Comparison of ENCODE assay signal across 8 cellular contexts in genomic region chrX:13376857-13377441, GRCh38. TPM values are rescaled to one million over a fixed set of nuclear protein-coding genes. Genes with fewer than 3 reads are reported as not detected.
DNase-seq lines count a peak whose midpoint lies in the region; ATAC-seq and TF ChIP-seq lines count a peak whose summit lies in the region.

No MANE protein-coding gene starts in this region.

- H4K20me1 ChIP-seq in BLaER1 = no peaks in the 10 kb centered on the region

- H3K27me3 ChIP-seq in BLaER1 = peaks cover 40% of the 10 kb centered on the region
- no peaks in the 10 kb centered on the region for H3K27me3 ChIP-seq in WERI-Rb-1 (ENCODE audit: insufficient read depth, low read depth, severe bottlenecking)
- H3K27me3 ChIP-seq in right lobe of liver = no peaks in the 10 kb centered on the region
- H3K27me3 ChIP-seq in naive thymus-derived CD4-positive, alpha-beta T cell (ENCODE audit: control insufficient read depth in 2 of 2, insufficient read depth in 2 of 2, low read length in 2 of 2) = no peaks in the 10 kb centered on the region
- no peaks in the 10 kb centered on the region for H3K27me3 ChIP-seq in CD8-positive, alpha-beta T cell (ENCODE audit: insufficient read depth, low read length)

- H3K4me1 Mint-ChIP-seq in T-helper 17 cell = no peaks in the 10 kb centered on the region
- H3K4me1 Mint-ChIP-seq in naive thymus-derived CD4-positive, alpha-beta T cell = peaks cover 0 to 30% (median 0%) of the 10 kb centered on the region in 7 donors
- H3K4me1 Mint-ChIP-seq in CD8-positive, alpha-beta T cell (ENCODE audit: low read depth) = no peaks in the 10 kb centered on the region

- no peak overlapping the region for H3K9ac ChIP-seq in BLaER1

- H3K27ac ChIP-seq in BLaER1 (no peak overlapping the region), WERI-Rb-1 (peak overlapping the region; percentile 92), right lobe of liver (no peak overlapping the region)
- H3K27ac ChIP-seq in naive thymus-derived CD4-positive, alpha-beta T cell (ENCODE audit: low read depth, low read length) = no peak overlapping the region
- H3K27ac ChIP-seq in CD8-positive, alpha-beta T cell (ENCODE audit: low read depth, low read length) = no peak overlapping the region

- H3K9me3 ChIP-seq in BLaER1 (peaks cover 6% of the 10 kb centered on the region; the same call in 1 of the 2 replicates), WERI-Rb-1 (ENCODE audit: severe bottlenecking) (no peaks in the 10 kb centered on the region), right lobe of liver (no peaks in the 10 kb centered on the region), T-helper 17 cell (ENCODE audit: control insufficient read depth, low read length, poor library complexity, severe bottlenecking) (no peaks in the 10 kb centered on the region)
- no peaks in the 10 kb centered on the region for H3K9me3 ChIP-seq in naive thymus-derived CD4-positive, alpha-beta T cell (ENCODE audit: control insufficient read depth in 2 of 3, low read length in 3 of 3)
- no peaks in the 10 kb centered on the region for H3K9me3 ChIP-seq in CD8-positive, alpha-beta T cell (ENCODE audit: low read length)

- CTCF ChIA-PET in naive thymus-derived CD4-positive, alpha-beta T cell (lab: Charles Lee) = no interaction called here
- CTCF ChIA-PET in CD8-positive, alpha-beta T cell (lab: Charles Lee) = no interaction called here

- POLR2A ChIA-PET in naive thymus-derived CD4-positive, alpha-beta T cell (lab: Charles Lee) = no interaction called here
- POLR2A ChIA-PET in CD8-positive, alpha-beta T cell (lab: Charles Lee) = no interaction called here

- no peak for TF ChIP-seq POLR2A in right lobe of liver (IDR thresholded peaks at IDR 0.05)

- peak overlapping the region; percentile 53 for H3K4me2 ChIP-seq in BLaER1

- ATAC-seq in right lobe of liver (peak in 3 of 4 donors; percentile 68 to 89 (median 76)), T-helper 17 cell (no peak), HG03469 (IDR thresholded peaks at IDR 0.05; ENCODE audit: unreplicated experiment) (no peak)
- ATAC-seq in naive thymus-derived CD4-positive, alpha-beta T cell = no peak
- no peak for ATAC-seq in CD8-positive, alpha-beta T cell

- H3K9me3 Mint-ChIP-seq in naive thymus-derived CD4-positive, alpha-beta T cell = no peaks in the 10 kb centered on the region
- H3K9me3 Mint-ChIP-seq in CD8-positive, alpha-beta T cell = no peaks in the 10 kb centered on the region

- H3K36me3 ChIP-seq in BLaER1 (no peaks in the 10 kb centered on the region), WERI-Rb-1 (no peaks in the 10 kb centered on the region), right lobe of liver (no peaks in the 10 kb centered on the region)
- H3K36me3 ChIP-seq in naive thymus-derived CD4-positive, alpha-beta T cell (ENCODE audit: control insufficient read depth in 2 of 3, insufficient read depth in 3 of 3, low read length in 3 of 3) = no peaks in the 10 kb centered on the region
- H3K36me3 ChIP-seq in CD8-positive, alpha-beta T cell (ENCODE audit: insufficient read depth, low read length) = no peaks in the 10 kb centered on the region

- H3K27me3 Mint-ChIP-seq in T-helper 17 cell = no peaks in the 10 kb centered on the region
- H3K27me3 Mint-ChIP-seq in naive thymus-derived CD4-positive, alpha-beta T cell = no peaks in the 10 kb centered on the region
- no peaks in the 10 kb centered on the region for H3K27me3 Mint-ChIP-seq in CD8-positive, alpha-beta T cell (ENCODE audit: low read depth)

- no peak overlapping the region for H3K4me3 ChIP-seq in BLaER1
- H3K4me3 ChIP-seq in WERI-Rb-1 (ENCODE audit: low read depth, low read length) = no peak overlapping the region
- H3K4me3 ChIP-seq in right lobe of liver = no peak overlapping the region
- H3K4me3 ChIP-seq in naive thymus-derived CD4-positive, alpha-beta T cell (ENCODE audit: low read length) = no peak overlapping the region
- H3K4me3 ChIP-seq in CD8-positive, alpha-beta T cell (ENCODE audit: low read depth, low read length) = no peak overlapping the region

- H3K4me1 ChIP-seq in BLaER1 = peaks cover 29% of the 10 kb centered on the region
- H3K4me1 ChIP-seq in right lobe of liver = no peaks in the 10 kb centered on the region
- H3K4me1 ChIP-seq in naive thymus-derived CD4-positive, alpha-beta T cell (ENCODE audit: control insufficient read depth in 2 of 2, insufficient read depth in 2 of 2, low read length in 2 of 2) = no peaks in the 10 kb centered on the region
- no peaks in the 10 kb centered on the region for H3K4me1 ChIP-seq in CD8-positive, alpha-beta T cell (ENCODE audit: insufficient read depth, low read length)

- TF ChIP-seq CTCF in WERI-Rb-1 (IDR thresholded peaks at IDR 0.05; ENCODE audit: low read depth, low read length) (no peak), right lobe of liver (IDR thresholded peaks at IDR 0.05) (no peak)
- no peak for TF ChIP-seq CTCF in CD8-positive, alpha-beta T cell (IDR thresholded peaks at IDR 0.05)

- no peaks in the 10 kb centered on the region for H3K36me3 Mint-ChIP-seq in T-helper 17 cell (ENCODE audit: low read depth)
- H3K36me3 Mint-ChIP-seq in naive thymus-derived CD4-positive, alpha-beta T cell = no peaks in the 10 kb centered on the region
- H3K36me3 Mint-ChIP-seq in CD8-positive, alpha-beta T cell = no peaks in the 10 kb centered on the region

- no peak overlapping the region for H3K27ac Mint-ChIP-seq in T-helper 17 cell
- H3K27ac Mint-ChIP-seq in naive thymus-derived CD4-positive, alpha-beta T cell = peak overlapping the region in 1 of 9 donors; percentile 0
- H3K27ac Mint-ChIP-seq in CD8-positive, alpha-beta T cell = no peak overlapping the region

- 49% methylated on average over 8 of the region's 8 CpGs for WGBS in right lobe of liver (ENCODE audit: insufficient coverage, low coverage, low lambda C conversion rate, missing lambda C conversion rate)

- H3K4me3 Mint-ChIP-seq in T-helper 17 cell = no peak overlapping the region
- H3K4me3 Mint-ChIP-seq in naive thymus-derived CD4-positive, alpha-beta T cell = no peak overlapping the region
- no peak overlapping the region for H3K4me3 Mint-ChIP-seq in CD8-positive, alpha-beta T cell

- intact Hi-C loops in right lobe of liver (cut with DNase I) = no loop called here
- intact Hi-C loops in naive thymus-derived CD4-positive, alpha-beta T cell (cut with micrococcal nuclease) = no loop called here
- intact Hi-C loops in CD8-positive, alpha-beta T cell (cut with DNase I, micrococcal nuclease) = no loop called here

- DNase-seq in Kasumi-1 (lab: John Stamatoyannopoulos, UW) (peak; percentile 19 to 34), WERI-Rb-1 (peak; percentile 65), right lobe of liver (no peak), T-helper 17 cell (no peak)
- no peak for DNase-seq in naive thymus-derived CD4-positive, alpha-beta T cell
- DNase-seq in CD8-positive, alpha-beta T cell = no peak

RNA-seq across cellular contexts. Expression of gene ATXN3L, which starts 57.1 kb away (rescaled TPM):
- not detected for total RNA-seq in right lobe of liver
- not detected for total RNA-seq in T-helper 17 cell
- not detected for total RNA-seq in naive thymus-derived CD4-positive, alpha-beta T cell
- polyA plus RNA-seq in naive thymus-derived CD4-positive, alpha-beta T cell = not detected
- not detected for total RNA-seq in CD8-positive, alpha-beta T cell

Comparison
In these comparisons a context has a peak if more than half of its experiments do, and no peak if none do; other contexts are left out.
1. DNase-seq: peak in Kasumi-1 (2 of 2) and WERI-Rb-1 (single experiment); none in right lobe of liver (0 of 3), T-helper 17 cell (0 of 3), naive thymus-derived CD4-positive, alpha-beta T cell (0 of 9) and CD8-positive, alpha-beta T cell (0 of 7).
2. ATAC-seq: peak in right lobe of liver (3 of 4); none in T-helper 17 cell (single experiment), naive thymus-derived CD4-positive, alpha-beta T cell (single experiment), CD8-positive, alpha-beta T cell (single experiment) and HG03469 (single experiment).